ENCODE assay signal across 27 cellular contexts in the genomic region with DNA sequence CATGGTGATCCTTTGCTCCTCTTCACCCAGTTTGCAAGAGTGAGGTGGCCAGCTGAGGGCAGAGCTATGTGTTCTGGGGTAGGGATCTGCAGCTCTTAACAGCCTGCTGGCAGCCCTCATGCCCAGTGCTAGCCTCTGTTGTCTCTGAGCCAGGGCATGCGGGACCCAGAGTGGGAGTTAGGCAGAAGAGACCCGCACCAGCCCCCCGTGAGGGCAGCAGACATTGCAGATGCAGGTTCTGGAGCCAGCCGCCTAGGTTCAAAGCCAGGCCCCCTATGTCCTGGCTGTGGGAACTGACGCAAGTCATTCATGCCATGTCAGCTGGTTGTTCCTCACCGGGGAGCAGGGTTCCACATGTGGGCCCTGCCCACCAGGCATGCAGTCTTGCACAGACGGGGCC.
"Had no signal": no experiment of that assay in that cellular context is flagged by ENCODE, and none has a peak within 500 bp of the region (broad histone marks: within the 10 kb centered on the region; RNA-seq: fewer than 3 reads in every experiment).

No MANE protein-coding gene starts in this region.

- H3K9me3 ChIP-seq: ascending aorta had no signal

- H3K36me3 ChIP-seq: ascending aorta, cardiac muscle cell had no signal

- H3K4me3 ChIP-seq: ascending aorta, cardiac muscle cell had no signal

- H3K4me1 ChIP-seq: ascending aorta had no signal

- H3K27ac ChIP-seq: ascending aorta, cardiac muscle cell had no signal

- DNase-seq: activated B cell treated with CpG ODN at 0.5 μM for 24 hours; activated CD4-positive, alpha-beta memory T cell treated with anti-CD3 and anti-CD28 coated beads, Interleukin-2, amount 10 ng/mL, durations not matched to agents 7 days and 5 days; activated CD4-positive, alpha-beta T cell treated with anti-CD3 and anti-CD28 coated beads for 36 hours; activated CD4-positive, alpha-beta T cell treated with anti-CD3 and anti-CD28 coated beads for 48 hours; activated CD4-positive, alpha-beta T cell treated with anti-CD3 and anti-CD28 coated beads, Interleukin-2, amount 10 ng/mL, durations not matched to agents 7 days and 5 days; activated CD4-positive, alpha-beta T cell treated with anti-CD3 and anti-CD28 coated beads, Interleukin-2, amount 50 U/mL, for 48 hours; activated CD4-positive, CD25-positive, alpha-beta regulatory T cell treated with anti-CD3 and anti-CD28 coated beads, Interleukin-2, amount 50 U/mL, for 72 hours; activated CD8-positive, alpha-beta memory T cell treated with anti-CD3 and anti-CD28 coated beads for 24 hours; activated CD8-positive, alpha-beta memory T cell treated with anti-CD3 and anti-CD28 coated beads, Interleukin-2, amount 10 ng/mL, durations not matched to agents 7 days and 5 days; activated CD8-positive, alpha-beta memory T cell treated with anti-CD3 and anti-CD28 coated beads, Interleukin-2, amount 50 U/mL, for 48 hours; activated CD8-positive, alpha-beta T cell treated with anti-CD3 and anti-CD28 coated beads, Interleukin-2, amount 10 ng/mL, durations not matched to agents 7 days and 5 days; activated effector memory CD4-positive, alpha-beta T cell treated with Interleukin-2 at 50 U/mL for 16 hours; activated gamma-delta T cell; activated naive CD4-positive, alpha-beta T cell treated with anti-CD3 and anti-CD28 coated beads, Interleukin-2, amount 10 ng/mL, durations not matched to agents 7 days and 5 days; activated naive CD4-positive, alpha-beta T cell treated with Interleukin-2 at 50 U/mL for 16 hours; activated naive CD8-positive, alpha-beta T cell treated with anti-CD3 and anti-CD28 coated beads, Interleukin-2, amount 10 ng/mL, durations not matched to agents 7 days and 5 days; activated naive CD8-positive, alpha-beta T cell treated with anti-CD3 and anti-CD28 coated beads, Interleukin-2, amount 50 U/mL, for 24 hours; activated T-cell treated with anti-CD3 and anti-CD28 coated beads, Interleukin-2, amount 50 U/mL, for 24 hours; activated T-cell treated with anti-CD3 and anti-CD28 coated beads, Interleukin-2, amount 50 U/mL, for 48 hours; amygdala; anterior cingulate cortex; caudate nucleus; cerebellar nuclear complex; T-helper 2 cell; T-helper 9 cell had no signal

- H3K27me3 ChIP-seq: ascending aorta, cardiac muscle cell had no signal

- ATAC-seq: activated CD4-positive, alpha-beta T cell treated with anti-CD3 and anti-CD28 coated beads for 36 hours; activated CD8-positive, alpha-beta memory T cell treated with anti-CD3 and anti-CD28 coated beads, Interleukin-2, amount 10 ng/mL, durations not matched to agents 7 days and 5 days; activated CD8-positive, alpha-beta T cell treated with anti-CD3 and anti-CD28 coated beads, Interleukin-2, amount 10 ng/mL, durations not matched to agents 7 days and 5 days; activated naive CD8-positive, alpha-beta T cell treated with anti-CD3 and anti-CD28 coated beads, Interleukin-2, amount 50 U/mL, for 24 hours had no signal
